ENCODE assay signal across 14 cellular contexts in the genomic region with DNA sequence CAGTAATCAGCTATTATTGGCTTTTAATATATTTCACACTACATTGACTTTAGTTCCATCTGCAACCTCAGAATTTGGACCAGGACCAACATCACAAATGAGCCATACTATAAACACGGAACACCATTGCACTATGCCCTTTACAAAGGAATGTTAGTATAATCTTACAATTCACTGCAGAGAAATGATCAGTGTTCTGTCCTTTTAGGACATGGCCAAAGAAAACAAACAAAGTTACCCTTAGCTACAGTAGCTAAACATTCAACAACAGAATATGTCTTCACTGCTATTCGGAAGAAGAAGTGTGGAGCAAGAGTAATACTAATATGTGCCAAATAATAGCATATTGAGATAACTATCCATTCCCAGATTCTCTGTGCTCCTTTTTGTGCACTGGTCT.
DNase-seq lines count a peak whose midpoint lies in the region; ATAC-seq and TF ChIP-seq lines count a peak whose summit lies in the region.
"Had no signal": no experiment of that assay in that cellular context is flagged by ENCODE, and none has a peak within 500 bp of the region (broad histone marks: within the 10 kb centered on the region; RNA-seq: fewer than 3 reads in every experiment).

No MANE protein-coding gene starts in this region.

- no peaks in the 10 kb centered on the region for H3K27me3 Mint-ChIP-seq in MCF 10A (ENCODE audit: insufficient read depth, unreplicated experiment)
- H3K27me3 Mint-ChIP-seq: activated CD4-positive, alpha-beta T cell treated with anti-CD3 and anti-CD28 coated beads for 36 hours had no signal

- H3K27ac ChIP-seq in ACC112 (ENCODE audit: low read depth, low read length) = peak overlapping the region; percentile 100
- H3K27ac ChIP-seq in right cardiac atrium (ENCODE audit: low read length) = no peak overlapping the region
- H3K27ac ChIP-seq in sigmoid colon = peak overlapping the region in 1 of 4 donors; percentile 53
- H3K27ac ChIP-seq: SK-N-MC had no signal

- TF ChIP-seq CTCF in MCF 10A (IDR thresholded peaks at IDR 0.05; ENCODE audit: unreplicated experiment) = no peak
- no peak for TF ChIP-seq CTCF in sigmoid colon (IDR thresholded peaks at IDR 0.05)

- H3K36me3 Mint-ChIP-seq in MCF 10A (ENCODE audit: insufficient read depth, unreplicated experiment) = no peaks in the 10 kb centered on the region

- H3K27ac Mint-ChIP-seq in MCF 10A (ENCODE audit: low read depth, unreplicated experiment) = peak overlapping the region; percentile 70
- H3K27ac Mint-ChIP-seq: activated CD4-positive, alpha-beta T cell treated with anti-CD3 and anti-CD28 coated beads for 36 hours; nephron progenitor cell had no signal

- no peak overlapping the region for H3K4me3 Mint-ChIP-seq in MCF 10A (ENCODE audit: unreplicated experiment)
- H3K4me3 Mint-ChIP-seq: activated CD4-positive, alpha-beta T cell treated with anti-CD3 and anti-CD28 coated beads for 36 hours; nephron progenitor cell had no signal

- peaks cover 44% of the 10 kb centered on the region for H3K4me1 ChIP-seq in ACC112 (ENCODE audit: control insufficient read depth, insufficient read depth, low read length, unreplicated experiment)
- H3K4me1 ChIP-seq in right cardiac atrium (ENCODE audit: control insufficient read depth, insufficient read depth, low read length) = no peaks in the 10 kb centered on the region
- H3K4me1 ChIP-seq in sigmoid colon = peaks cover 0 to 21% (median 15%) of the 10 kb centered on the region in 4 donors

- H2AFZ ChIP-seq in ACC112 (ENCODE audit: low read length, unreplicated experiment) = peak overlapping the region; percentile 62

- ATAC-seq in right cardiac atrium (peak; percentile 91 to 94), HG03095 (IDR thresholded peaks at IDR 0.05; ENCODE audit: unreplicated experiment) (no peak)
- ATAC-seq: activated CD4-positive, alpha-beta T cell treated with anti-CD3 and anti-CD28 coated beads for 36 hours had no signal

- intact Hi-C loops in MCF 10A (cut with micrococcal nuclease) (no loop called here), right cardiac atrium (cut with DNase I) (no loop called here), sigmoid colon (cut with DNase I) (no loop called here)

- H3K79me2 ChIP-seq in ACC112 (ENCODE audit: control insufficient read depth, insufficient read depth, low read length, unreplicated experiment) = no peaks in the 10 kb centered on the region

- CTCF ChIA-PET in MCF 10A (lab: Yijun Ruan, JAX) = interaction anchor here (0.7 kb wide), 1 partner anchor 15 kb away, joined by 3 read pairs; no protein-coding TSS in a partner anchor

- H3K4me3 ChIP-seq in ACC112 (ENCODE audit: low read depth, low read length) (peak overlapping the region; percentile 17; the same call in 1 of the 2 replicates), right cardiac atrium (ENCODE audit: low read length) (no peak overlapping the region), sigmoid colon (no peak overlapping the region)
- H3K4me3 ChIP-seq: SK-N-MC had no signal

- no peaks in the 10 kb centered on the region for H3K9me3 ChIP-seq in right cardiac atrium (ENCODE audit: control insufficient read depth, low read length)
- no peaks in the 10 kb centered on the region for H3K9me3 ChIP-seq in sigmoid colon
- H3K9me3 ChIP-seq: BE2C had no signal

- POLR2A ChIA-PET in MCF 10A (lab: Yijun Ruan, JAX) = interaction anchor here (0.6 to 0.7 kb wide), 2 partner anchors 8 to 777 kb away, joined by 3 to 5 read pairs; no protein-coding TSS in a partner anchor

- TF ChIP-seq EP300 in sigmoid colon (IDR thresholded peaks at IDR 0.05) = no peak

- 43% methylated on average over 2 of the region's 2 CpGs for WGBS in right cardiac atrium
- WGBS in sigmoid colon, 2 donors = 48 to 55% methylated on average over 2 of the region's 2 CpGs

- DNase-seq in HT1080 (ENCODE audit: low read depth) (peak; percentile 42), MCF 10A (ENCODE audit: unreplicated experiment) (peak; percentile 86), right cardiac atrium (no peak), NOMO-1 (lab: John Stamatoyannopoulos, UW; ENCODE audit: unreplicated experiment in 2 of 2) (no peak), sigmoid colon (no peak), NCI-H2196 treated with DMSO at 0.1 percent for 48 hours (lab: John Stamatoyannopoulos, UW; ENCODE audit: unreplicated experiment) (no peak)
- DNase-seq: activated CD4-positive, alpha-beta T cell treated with anti-CD3 and anti-CD28 coated beads for 36 hours; BE2C; NCI-H524; nephron progenitor cell; stimulated activated naive CD4-positive, alpha-beta T cell treated with Interleukin-2 at 50 U/mL for 16 hours had no signal

- no TSS peak for BruUV-seq in MCF 10A (replicated peaks; lab: Mats Ljungman, UMichigan)

- peaks cover 34% of the 10 kb centered on the region for H3K4me1 Mint-ChIP-seq in MCF 10A (ENCODE audit: insufficient read depth, unreplicated experiment)
- H3K4me1 Mint-ChIP-seq: activated CD4-positive, alpha-beta T cell treated with anti-CD3 and anti-CD28 coated beads for 36 hours; nephron progenitor cell had no signal

- no peak for TF ChIP-seq POLR2A in sigmoid colon (IDR thresholded peaks at IDR 0.05)

- H3K27me3 ChIP-seq in ACC112 (ENCODE audit: insufficient read depth, low read length) = no peaks in the 10 kb centered on the region
- no peaks in the 10 kb centered on the region for H3K27me3 ChIP-seq in right cardiac atrium (ENCODE audit: control insufficient read depth, insufficient read depth)
- no peaks in the 10 kb centered on the region for H3K27me3 ChIP-seq in sigmoid colon
- H3K27me3 ChIP-seq: BE2C had no signal

- no peaks in the 10 kb centered on the region for H3K9me3 Mint-ChIP-seq in MCF 10A (ENCODE audit: unreplicated experiment)
- H3K9me3 Mint-ChIP-seq: nephron progenitor cell had no signal

- H3K36me3 ChIP-seq in ACC112 (ENCODE audit: insufficient read depth, low read length) (0 out of 2 replicates have a peak, but pooled peaks cover 4% of the 10 kb centered on the region), sigmoid colon (no peaks in the 10 kb centered on the region)
- H3K36me3 ChIP-seq: BE2C had no signal

Comparison
In these comparisons a context has a peak if more than half of its experiments do, and no peak if none do; other contexts are left out.
1. DNase-seq: peak in HT1080 (single experiment) and MCF 10A (single experiment); none in right cardiac atrium (0 of 3), NOMO-1 (0 of 2), sigmoid colon (single experiment) and NCI-H2196 treated with DMSO at 0.1 percent for 48 hours (single experiment).